In genomic region chr10:16765532-16766365, GRCh38 we compare ENCODE assay signal across 14 cellular contexts.
DNase-seq lines count a peak whose midpoint lies in the region; ATAC-seq and TF ChIP-seq lines count a peak whose summit lies in the region.
"Had no signal": no experiment of that assay in that cellular context is flagged by ENCODE, and none has a peak within 500 bp of the region (broad histone marks: within the 10 kb centered on the region; RNA-seq: fewer than 3 reads in every experiment).

No MANE protein-coding gene starts in this region.

- H3K27me3 ChIP-seq in GM06990 (replicated peaks; ENCODE audit: control insufficient read depth, insufficient read depth, low read length) = no peaks in the 10 kb centered on the region

- no peak for TF ChIP-seq CTCF in GM06990 (IDR thresholded peaks at IDR 0.05; ENCODE audit: insufficient read depth, low read length, poor library complexity, severe bottlenecking)

- H3K36me3 ChIP-seq in GM06990 (ENCODE audit: control insufficient read depth, insufficient read depth, low read length) = no peaks in the 10 kb centered on the region; the same call in 1 of the 2 replicates

- DNase-seq in GM06990 (ENCODE audit: extremely low read depth, insufficient read length) = peak; percentile 31
- peak; percentile 66 for DNase-seq in OCI-M1 (lab: John Stamatoyannopoulos, UW)
- DNase-seq in medulla oblongata (ENCODE audit: extremely low spot score) = no peak
- DNase-seq in NCI-H1930 (lab: John Stamatoyannopoulos, UW) = no peak
- DNase-seq in activated CD8-positive, alpha-beta memory T cell treated with anti-CD3 and anti-CD28 coated beads, Interleukin-2, amount 50 U/mL, for 4 hours = no peak
- DNase-seq in KG1 (lab: John Stamatoyannopoulos, UW) = no peak
- DNase-seq: activated CD4-positive, alpha-beta T cell treated with anti-CD3 and anti-CD28 coated beads, Interleukin-2, amount 10 ng/mL, durations not matched to agents 7 days and 5 days; activated naive CD4-positive, alpha-beta T cell treated with anti-CD3 and anti-CD28 coated beads, Interleukin-2, amount 50 U/mL, for 16 hours; left ventricle myocardium superior; NCI-H774; nucleus accumbens had no signal

- ATAC-seq in GM19395 (IDR thresholded peaks at IDR 0.05; ENCODE audit: unreplicated experiment) (peak; percentile 70), HG02973 (IDR thresholded peaks at IDR 0.05; ENCODE audit: unreplicated experiment) (peak; percentile 65)
- ATAC-seq: left ventricle myocardium superior had no signal

- no peak overlapping the region for H3K4me3 ChIP-seq in GM06990 (replicated peaks; ENCODE audit: low read depth, low read length)
- H3K4me3 ChIP-seq: SK-N-MC had no signal

Comparison
In these comparisons a context has a peak if more than half of its experiments do, and no peak if none do; other contexts are left out.
1. DNase-seq: peak in GM06990 (single experiment) and OCI-M1 (single experiment); none in medulla oblongata (single experiment), NCI-H1930 (0 of 2), activated CD8-positive, alpha-beta memory T cell treated with anti-CD3 and anti-CD28 coated beads, Interleukin-2, amount 50 U/mL, for 4 hours (single experiment) and KG1 (single experiment).